8 cellular contexts compared by ENCODE assay signal in the genomic region with DNA sequence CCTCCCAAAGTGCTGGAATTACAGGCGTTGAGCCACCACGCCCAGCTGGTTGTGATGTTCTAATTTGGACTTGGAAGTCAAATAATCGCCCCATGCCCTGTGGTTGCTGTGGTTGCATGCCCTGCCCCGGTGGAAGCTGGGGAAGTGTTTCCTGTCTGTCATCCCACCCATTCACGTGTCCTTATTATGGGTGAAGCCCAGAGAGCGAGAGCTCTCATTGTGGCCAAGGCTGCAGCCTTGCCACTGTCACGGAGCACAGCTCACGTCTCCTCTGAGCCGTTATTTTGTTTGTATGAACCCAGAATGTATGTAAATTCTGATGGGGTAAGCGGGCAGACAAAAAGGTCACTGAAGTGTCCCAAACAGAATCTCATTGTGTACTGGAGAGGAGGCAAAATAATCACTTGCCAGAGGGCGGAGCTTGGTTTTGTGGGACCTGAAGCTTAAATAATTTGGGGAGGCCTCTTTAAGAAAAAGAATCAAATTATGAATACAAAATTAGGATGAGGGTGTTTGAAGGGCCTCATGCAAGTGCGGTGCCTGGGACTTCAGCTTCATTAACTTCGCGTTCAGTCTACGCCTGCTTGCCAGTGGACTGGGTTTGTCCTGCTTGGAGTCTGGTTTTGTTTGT. TPM values are rescaled to one million over a fixed set of nuclear protein-coding genes. Genes with fewer than 3 reads are reported as not detected.
DNase-seq lines count a peak whose midpoint lies in the region; ATAC-seq and TF ChIP-seq lines count a peak whose summit lies in the region.

No MANE protein-coding gene starts in this region.

- peak overlapping the region in 4 of 5 experiments; percentile 53 to 74 (median 64) for H3K4me3 Mint-ChIP-seq in brain
- H3K4me3 Mint-ChIP-seq in glutamatergic neuron (ENCODE audit: unreplicated experiment) = no peak overlapping the region

- H3K9ac ChIP-seq in OCI-LY3 (ENCODE audit: low read length) = no peak overlapping the region
- no peak overlapping the region for H3K9ac ChIP-seq in neuronal stem cell (ENCODE audit: low read depth, low read length, poor library complexity)

- DNase-seq in H4 (ENCODE audit: low spot score) (peak; percentile 66), neuronal stem cell (ENCODE audit: low spot score) (no peak), glutamatergic neuron (no peak), middle frontal gyrus (ENCODE audit: extremely low spot score, low spot score) (no peak)

- peaks cover 23% of the 10 kb centered on the region for H3K4me1 Mint-ChIP-seq in brain
- H3K4me1 Mint-ChIP-seq in glutamatergic neuron (ENCODE audit: low read depth, unreplicated experiment) = peaks cover 3% of the 10 kb centered on the region

- no peak overlapping the region for H4K8ac ChIP-seq in neuronal stem cell (ENCODE audit: low read depth, low read length)

- no peaks in the 10 kb centered on the region; the same call in 1 of the 2 replicates for H3K27me3 ChIP-seq in OCI-LY3 (ENCODE audit: low read depth, low read length)
- peaks cover 0 to 16% (median 0%) of the 10 kb centered on the region in 3 experiments for H3K27me3 ChIP-seq in neuronal stem cell (ENCODE audit: control insufficient read depth in 3 of 3, insufficient read depth in 3 of 3, low read depth in 1 of 3, low read length in 3 of 3)

- H3K4me1 ChIP-seq in OCI-LY3 (ENCODE audit: low read length) (peaks cover 9% of the 10 kb centered on the region), neuronal stem cell (ENCODE audit: control insufficient read depth in 2 of 2, insufficient read depth in 1 of 2, low read depth in 1 of 2, low read length in 2 of 2) (peaks cover 9 to 12% of the 10 kb centered on the region in 2 donors)

- H3K79me2 ChIP-seq in OCI-LY3 (ENCODE audit: low read length) = no peaks in the 10 kb centered on the region

- H2BK12ac ChIP-seq in neuronal stem cell (ENCODE audit: low read length) = no peak overlapping the region

- H3K14ac ChIP-seq in neuronal stem cell (ENCODE audit: low read length) = no peak overlapping the region

- no peaks in the 10 kb centered on the region for H3K27me3 Mint-ChIP-seq in brain
- H3K27me3 Mint-ChIP-seq in glutamatergic neuron (ENCODE audit: unreplicated experiment) = no peaks in the 10 kb centered on the region

- H3K36me3 Mint-ChIP-seq in brain (no peaks in the 10 kb centered on the region), glutamatergic neuron (ENCODE audit: unreplicated experiment) (no peaks in the 10 kb centered on the region)

- no peaks in the 10 kb centered on the region for H3K79me1 ChIP-seq in neuronal stem cell (ENCODE audit: low read depth, low read length)

- H2BK15ac ChIP-seq in neuronal stem cell (ENCODE audit: low read length) = no peak overlapping the region

- H4K20me1 ChIP-seq in OCI-LY3 (ENCODE audit: insufficient read depth, low read length) = no peaks in the 10 kb centered on the region

- H3K18ac ChIP-seq in neuronal stem cell (ENCODE audit: low read length) = peak overlapping the region; percentile 72

- no peak overlapping the region for H3K23ac ChIP-seq in neuronal stem cell (ENCODE audit: low read depth, low read length, poor library complexity)

- H3K27ac ChIP-seq in OCI-LY3 (ENCODE audit: low read length) (no peak overlapping the region), neuronal stem cell (replicated peaks; ENCODE audit: low read length) (no peak overlapping the region)

- H3K27ac Mint-ChIP-seq in brain (peak overlapping the region; percentile 87 to 97 (median 95)), glutamatergic neuron (ENCODE audit: unreplicated experiment) (no peak overlapping the region)

- no peaks in the 10 kb centered on the region for H3K9me3 ChIP-seq in OCI-LY3 (ENCODE audit: insufficient read depth, low read length)
- H3K9me3 ChIP-seq in neuronal stem cell (replicated peaks in 1 of 2; ENCODE audit: control insufficient read depth in 2 of 2, insufficient read depth in 1 of 2, low read depth in 1 of 2, low read length in 2 of 2) = peaks cover 0 to 3% of the 10 kb centered on the region in 2 donors

- H2BK5ac ChIP-seq in neuronal stem cell (ENCODE audit: low read length) = no peak overlapping the region

- no peak overlapping the region for H4K91ac ChIP-seq in neuronal stem cell (ENCODE audit: low read depth, low read length, poor library complexity)

- no peak for ATAC-seq in HG03469 (IDR thresholded peaks at IDR 0.05; ENCODE audit: unreplicated experiment)
- no peak for ATAC-seq in HG03565 (IDR thresholded peaks at IDR 0.05; ENCODE audit: unreplicated experiment)

- TF ChIP-seq CTCF in OCI-LY3 (IDR thresholded peaks at IDR 0.05; ENCODE audit: low read depth, low read length) (no peak), brain (conservative IDR thresholded peaks at IDR 0.05) (no peak), glutamatergic neuron (IDR thresholded peaks at IDR 0.05; ENCODE audit: partially characterized antibody, unreplicated experiment) (no peak)

- H3K4me3 ChIP-seq in OCI-LY3 (ENCODE audit: low read length) (no peak overlapping the region), neuronal stem cell (ENCODE audit: low read length in 2 of 2) (peak overlapping the region in 1 of 2 donors; percentile 18)

- H2AFZ ChIP-seq in OCI-LY3 (ENCODE audit: low read depth, low read length) (peak overlapping the region; percentile 69; the same call in 1 of the 2 replicates), neuronal stem cell (ENCODE audit: low read length) (peak overlapping the region; percentile 86)

- H2BK120ac ChIP-seq in neuronal stem cell (ENCODE audit: low read depth, low read length) = no peak overlapping the region

- H3K9me3 Mint-ChIP-seq in brain = peaks cover 3 to 11% (median 6%) of the 10 kb centered on the region in 5 experiments
- H3K9me3 Mint-ChIP-seq in glutamatergic neuron (ENCODE audit: unreplicated experiment) = no peaks in the 10 kb centered on the region

- WGBS in neuronal stem cell (ENCODE audit: extremely low coverage in 2 of 2, insufficient read length in 2 of 2, insufficient replicate concordance in 1 of 2), 2 donors = no CpG with 5 or more reads among the region's 15 CpGs

- H2AK5ac ChIP-seq in neuronal stem cell (ENCODE audit: low read depth, low read length) = no peak overlapping the region

- no peak overlapping the region for H3K4ac ChIP-seq in neuronal stem cell (ENCODE audit: low read length)

- H3K36me3 ChIP-seq in OCI-LY3 (replicated peaks; ENCODE audit: low read depth, low read length) (no peaks in the 10 kb centered on the region), neuronal stem cell (replicated peaks in 1 of 2; ENCODE audit: control insufficient read depth in 2 of 2, insufficient read depth in 2 of 2, low read length in 2 of 2) (no peaks in the 10 kb centered on the region)

- peak overlapping the region; percentile 37 for H3K4me2 ChIP-seq in OCI-LY3 (ENCODE audit: low read length)
- H3K4me2 ChIP-seq in neuronal stem cell (ENCODE audit: insufficient read depth, low read length, poor library complexity, severe bottlenecking) = no peak overlapping the region

RNA-seq across cellular contexts. Expression of gene TREH, which starts 25.8 kb away (rescaled TPM):
- not detected in 2 replicates for total RNA-seq in H4 (2014; rRNA removed; shearing (Covaris generic))
- not detected for polyA plus RNA-seq in brain (ENCODE audit: insufficient read depth, low read depth, low replicate concordance)
- not detected for polyA plus RNA-seq in neuronal stem cell (2013, experiment 1 of 2)
- not detected for polyA plus RNA-seq in neuronal stem cell (2013, experiment 2 of 2)
- not detected for total RNA-seq in glutamatergic neuron (ENCODE audit: unreplicated experiment)
